ENCODE assay signal across 29 cellular contexts in the genomic region with DNA sequence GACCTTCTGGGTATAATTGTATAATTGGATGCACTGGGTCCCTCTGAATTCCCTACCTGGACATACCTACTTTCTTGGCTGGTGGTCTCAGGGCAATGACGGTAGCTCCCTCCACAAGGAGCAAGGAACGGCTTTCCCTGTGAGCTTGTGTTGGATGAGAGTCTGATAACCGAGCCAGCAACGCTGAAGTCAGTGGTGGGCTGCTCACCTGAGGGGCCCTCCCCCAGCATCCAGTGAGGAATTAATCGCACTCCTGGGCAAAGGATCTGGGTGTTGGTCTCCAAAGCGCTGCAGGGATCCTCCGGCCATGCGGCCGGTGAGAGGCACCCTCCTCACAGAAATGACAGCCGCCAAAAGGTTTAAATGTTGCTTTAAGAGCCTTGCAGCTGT. TPM values are rescaled to one million over a fixed set of nuclear protein-coding genes. Genes with fewer than 3 reads are reported as not detected.
"Had no signal": no experiment of that assay in that cellular context is flagged by ENCODE, and none has a peak within 500 bp of the region (broad histone marks: within the 10 kb centered on the region; RNA-seq: fewer than 3 reads in every experiment).

No MANE protein-coding gene starts in this region.

- H3K4me3 Mint-ChIP-seq: activated CD4-positive, alpha-beta memory T cell treated with anti-CD3 and anti-CD28 coated beads for 36 hours; activated CD4-positive, alpha-beta T cell treated with anti-CD3 and anti-CD28 coated beads for 36 hours; activated CD4-positive, alpha-beta T cell treated with anti-CD3 and anti-CD28 coated beads, Interleukin-2, amount 10 ng/mL, durations not matched to agents 24 days and 14 days; activated CD8-positive, alpha-beta T cell treated with anti-CD3 and anti-CD28 coated beads, Interleukin-2, amount 10 ng/mL, durations not matched to agents 7 days and 5 days; activated naive CD4-positive, alpha-beta T cell treated with anti-CD3 and anti-CD28 coated beads for 36 hours; activated naive CD4-positive, alpha-beta T cell treated with anti-CD3 and anti-CD28 coated beads, Interleukin-2, amount 50 U/mL, for 24 hours; activated naive CD8-positive, alpha-beta T cell treated with anti-CD3 and anti-CD28 coated beads for 36 hours; activated naive CD8-positive, alpha-beta T cell treated with anti-CD3 and anti-CD28 coated beads, Interleukin-2, amount 50 U/mL, for 24 hours; activated T-cell treated with anti-CD3 and anti-CD28 coated beads, Interleukin-2, amount 50 U/mL, for 4 hours; brain; central memory CD8-positive, alpha-beta T cell; dendritic cell treated with granulocyte-macrophage colony-stimulating factor and Interleukin-4, amounts not matched to agents 40 ng/mL and 50 ng/mL, for 4 days had no signal

- DNase-seq: activated CD4-positive, alpha-beta memory T cell treated with anti-CD3 and anti-CD28 coated beads for 36 hours; activated CD4-positive, alpha-beta T cell treated with anti-CD3 and anti-CD28 coated beads for 36 hours; activated CD4-positive, alpha-beta T cell treated with anti-CD3 and anti-CD28 coated beads, Interleukin-2, amount 10 ng/mL, durations not matched to agents 24 days and 14 days; activated CD4-positive, CD25-positive, alpha-beta regulatory T cell; activated CD4-positive, CD25-positive, alpha-beta regulatory T cell treated with anti-CD3 and anti-CD28 coated beads, Interleukin-2, amount 50 U/mL, for 72 hours; activated CD8-positive, alpha-beta T cell treated with anti-CD3 and anti-CD28 coated beads, Interleukin-2, amount 10 ng/mL, durations not matched to agents 7 days and 5 days; activated effector memory CD4-positive, alpha-beta T cell treated with anti-CD3 and anti-CD28 coated beads, Interleukin-2, amount 50 U/mL, for 16 hours; activated naive CD4-positive, alpha-beta T cell treated with anti-CD3 and anti-CD28 coated beads for 36 hours; activated naive CD8-positive, alpha-beta T cell treated with anti-CD3 and anti-CD28 coated beads for 36 hours; activated naive CD8-positive, alpha-beta T cell treated with anti-CD3 and anti-CD28 coated beads, Interleukin-2, amount 50 U/mL, for 24 hours; activated T-cell treated with anti-CD3 and anti-CD28 coated beads, Interleukin-2, amount 50 U/mL, for 4 hours; dorsolateral prefrontal cortex; effector memory CD4-positive, alpha-beta T cell; erythroblast; foreskin keratinocyte; gastrocnemius medialis; glutamatergic neuron; heart left ventricle; T-helper 2 cell had no signal

- H3K27me3 Mint-ChIP-seq: brain had no signal

- ATAC-seq: activated CD4-positive, alpha-beta T cell treated with anti-CD3 and anti-CD28 coated beads for 36 hours; activated CD8-positive, alpha-beta T cell treated with anti-CD3 and anti-CD28 coated beads, Interleukin-2, amount 10 ng/mL, durations not matched to agents 7 days and 5 days; activated naive CD8-positive, alpha-beta T cell treated with anti-CD3 and anti-CD28 coated beads, Interleukin-2, amount 50 U/mL, for 24 hours; activated T-cell treated with anti-CD3 and anti-CD28 coated beads, Interleukin-2, amount 50 U/mL, for 4 hours; foreskin keratinocyte; gastrocnemius medialis; heart left ventricle had no signal

- H3K36me3 ChIP-seq: ascending aorta, breast epithelium, cardiac muscle cell, gastrocnemius medialis had no signal

- H3K27me3 ChIP-seq: ascending aorta, breast epithelium, cardiac muscle cell, dorsolateral prefrontal cortex, esophagus muscularis mucosa, foreskin keratinocyte, gastrocnemius medialis, heart left ventricle had no signal

- H3K9me3 ChIP-seq: ascending aorta, breast epithelium, esophagus muscularis mucosa, gastrocnemius medialis, heart left ventricle had no signal

- H3K9me3 Mint-ChIP-seq: activated CD4-positive, alpha-beta T cell treated with anti-CD3 and anti-CD28 coated beads, Interleukin-2, amount 10 ng/mL, durations not matched to agents 24 days and 14 days; activated naive CD4-positive, alpha-beta T cell treated with anti-CD3 and anti-CD28 coated beads for 36 hours; activated naive CD4-positive, alpha-beta T cell treated with anti-CD3 and anti-CD28 coated beads, Interleukin-2, amount 50 U/mL, for 24 hours; activated naive CD8-positive, alpha-beta T cell treated with anti-CD3 and anti-CD28 coated beads for 36 hours; activated T-helper 2 cell treated with anti-CD3 and anti-CD28 coated beads, Interferon-gamma antibody, Interleukin-2, Interleukin-4, amounts not matched to agents 10 μg/mL and 5 μg/mL and 100 μg/mL, durations not matched to agents 14 hours and 24 hours and 36 hours; central memory CD8-positive, alpha-beta T cell; dendritic cell treated with granulocyte-macrophage colony-stimulating factor and Interleukin-4, amounts not matched to agents 40 ng/mL and 50 ng/mL, for 4 days had no signal

- H3K27ac ChIP-seq: breast epithelium, cardiac muscle cell, coronary artery, foreskin keratinocyte, gastrocnemius medialis, heart left ventricle had no signal

- H3K4me3 ChIP-seq: ascending aorta, breast epithelium, cardiac muscle cell, coronary artery, dorsolateral prefrontal cortex, esophagus muscularis mucosa, gastrocnemius medialis, heart left ventricle had no signal

- H3K36me3 Mint-ChIP-seq: activated CD4-positive, alpha-beta memory T cell treated with anti-CD3 and anti-CD28 coated beads for 36 hours; activated naive CD4-positive, alpha-beta T cell treated with anti-CD3 and anti-CD28 coated beads, Interleukin-2, amount 50 U/mL, for 24 hours; activated naive CD8-positive, alpha-beta T cell treated with anti-CD3 and anti-CD28 coated beads for 36 hours had no signal

- H3K4me1 Mint-ChIP-seq: activated naive CD8-positive, alpha-beta T cell treated with anti-CD3 and anti-CD28 coated beads, Interleukin-2, amount 50 U/mL, for 24 hours had no signal

- H3K4me1 ChIP-seq: breast epithelium, foreskin keratinocyte, gastrocnemius medialis had no signal

- H3K27ac Mint-ChIP-seq: activated CD4-positive, alpha-beta memory T cell treated with anti-CD3 and anti-CD28 coated beads for 36 hours; activated CD4-positive, alpha-beta T cell treated with anti-CD3 and anti-CD28 coated beads for 36 hours; activated CD4-positive, alpha-beta T cell treated with anti-CD3 and anti-CD28 coated beads, Interleukin-2, amount 10 ng/mL, durations not matched to agents 24 days and 14 days; activated CD8-positive, alpha-beta T cell treated with anti-CD3 and anti-CD28 coated beads, Interleukin-2, amount 10 ng/mL, durations not matched to agents 7 days and 5 days; activated naive CD4-positive, alpha-beta T cell treated with anti-CD3 and anti-CD28 coated beads for 36 hours; activated naive CD4-positive, alpha-beta T cell treated with anti-CD3 and anti-CD28 coated beads, Interleukin-2, amount 50 U/mL, for 24 hours; activated naive CD8-positive, alpha-beta T cell treated with anti-CD3 and anti-CD28 coated beads for 36 hours; activated naive CD8-positive, alpha-beta T cell treated with anti-CD3 and anti-CD28 coated beads, Interleukin-2, amount 50 U/mL, for 24 hours; activated T-helper 2 cell treated with anti-CD3 and anti-CD28 coated beads, Interferon-gamma antibody, Interleukin-2, Interleukin-4, amounts not matched to agents 10 μg/mL and 5 μg/mL and 100 μg/mL, durations not matched to agents 14 hours and 24 hours and 36 hours; dendritic cell treated with granulocyte-macrophage colony-stimulating factor and Interleukin-4, amounts not matched to agents 40 ng/mL and 50 ng/mL, for 4 days had no signal

RNA-seq across cellular contexts. Expression of gene LONRF2, which starts 47.1 kb away (rescaled TPM):
- total RNA-seq: activated naive CD4-positive, alpha-beta T cell treated with anti-CD3 and anti-CD28 coated beads for 36 hours; activated naive CD8-positive, alpha-beta T cell treated with anti-CD3 and anti-CD28 coated beads for 36 hours; foreskin keratinocyte had no signal
- polyA plus RNA-seq: foreskin keratinocyte had no signal
